Comparison of ENCODE assay signal across 8 cellular contexts in genomic region chr11:61791737-61792309, GRCh38. TPM values are rescaled to one million over a fixed set of nuclear protein-coding genes. Genes with fewer than 3 reads are reported as not detected.
DNase-seq lines count a peak whose midpoint lies in the region; ATAC-seq and TF ChIP-seq lines count a peak whose summit lies in the region.

No MANE protein-coding gene starts in this region.

- H3K4me3 ChIP-seq in GM12865 (ENCODE audit: low read depth, low read length) (peak overlapping the region; percentile 97), astrocyte of the cerebellum (ENCODE audit: low read depth, low read length) (peak overlapping the region; percentile 76), right cardiac atrium (ENCODE audit: low read length) (peak overlapping the region; percentile 93)

- H3K27ac ChIP-seq in right cardiac atrium (ENCODE audit: low read length), result peak overlapping the region; percentile 97

- no peaks in the 10 kb centered on the region for H3K4me1 ChIP-seq in right cardiac atrium (ENCODE audit: control insufficient read depth, insufficient read depth, low read length)

- intact Hi-C loops in right cardiac atrium (cut with DNase I), result loop anchor here in 3 of 4 donors (5.0 to 10.0 kb wide), 4 partner anchors 95 to 313 kb away; partner anchors contain the start of gene FADS3 (in 1 of the 3)

- 4% methylated on average over 14 of the region's 14 CpGs for WGBS in right cardiac atrium

- ATAC-seq in right cardiac atrium (peak; percentile 53 to 80), GM21576 (IDR thresholded peaks at IDR 0.05; ENCODE audit: unreplicated experiment) (no peak)

- no peaks in the 10 kb centered on the region for H3K9me3 ChIP-seq in right cardiac atrium (ENCODE audit: control insufficient read depth, low read length)

- DNase-seq in 8988T (peak; percentile 55), GM12865 (ENCODE audit: low read depth) (peak; percentile 75), HS-5 (ENCODE audit: low read depth) (peak; percentile 72), OCI-M1 (lab: John Stamatoyannopoulos, UW) (peak; percentile 81), astrocyte of the cerebellum (ENCODE audit: low read depth) (peak; percentile 94), right cardiac atrium (peak; percentile 78 to 82 (median 81)), pons (ENCODE audit: low spot score) (peak; percentile 99)

- no peaks in the 10 kb centered on the region for H3K27me3 ChIP-seq in right cardiac atrium (ENCODE audit: control insufficient read depth, insufficient read depth)

- in situ Hi-C loops in astrocyte of the cerebellum (cut with HindIII; ENCODE audit: low sequenced_read_pairs), result no loop called here

- TF ChIP-seq CTCF in GM12865 (IDR thresholded peaks at IDR 0.05; ENCODE audit: insufficient read depth, low read depth, low read length, missing control alignments) (no peak), astrocyte of the cerebellum (IDR thresholded peaks at IDR 0.05; ENCODE audit: low read depth, low read length, missing control alignments) (no peak)

RNA-seq across cellular contexts. Expression of gene TMEM258, which starts 0.6 kb away (rescaled TPM):
- total RNA-seq in right cardiac atrium, result 100 to 1,000 TPM; 107 to 113 (median 111) TPM
- polyA plus RNA-seq in right cardiac atrium, result 170 TPM

RNA-seq across cellular contexts. Expression of gene FEN1, which starts 0.9 kb away (rescaled TPM):
- total RNA-seq in right cardiac atrium, result 1 to 10 TPM; 4.6 to 5.4 (median 5.1) TPM
- polyA plus RNA-seq in right cardiac atrium, result 4.6 TPM

RNA-seq across cellular contexts. Expression of gene FADS1, which starts 25.0 kb away (rescaled TPM):
- 10 to 100 TPM; 41.3 to 45.7 (median 43.3) TPM for total RNA-seq in right cardiac atrium
- 27.6 TPM for polyA plus RNA-seq in right cardiac atrium

RNA-seq across cellular contexts. Expression of gene FADS2, which starts 36.3 kb away (rescaled TPM):
- total RNA-seq in right cardiac atrium, result 10 to 100 TPM; 16.4 to 38.1 (median 31.1) TPM
- 30.6 TPM for polyA plus RNA-seq in right cardiac atrium

RNA-seq across cellular contexts. Expression of gene MYRF, which starts 39.4 kb away (rescaled TPM):
- total RNA-seq in right cardiac atrium, result 1 to 10 TPM in 3 of 4 donors, under 1 TPM in 1; 0.62 to 1.9 (median 1.4) TPM
- polyA plus RNA-seq in right cardiac atrium, result 0.70 TPM
